Comparison of ENCODE assay signal across 1 cellular context in genomic region chr19:34731019-34731829, GRCh38.
TF ChIP-seq lines count a peak whose summit lies in the region.

No MANE protein-coding gene starts in this region.

TF ChIP-seq in K562, 482 proteins besides CTCF, POLR2A, EP300 and RAD21 (continued from another document):
- TF ChIP-seq SMARCA4 (IDR thresholded peaks at IDR 0.05) (peak; percentile 72), POLR2G (IDR thresholded peaks at IDR 0.05; ENCODE audit: low read depth, low read length) (peak; percentile 7; the same call in 1 of the 2 replicates), MNT (conservative IDR thresholded peaks at IDR 0.05) (peak; percentile 20 to 66; a peak in 2 of 4 replicates), SP1 (CRISPR knock-in tag; IDR thresholded peaks at IDR 0.05) (no peak), ZNF592 (IDR thresholded peaks at IDR 0.05) (peak; percentile 61; the same call in 1 of the 2 replicates), HEY1 (CRISPR knock-in tag; IDR thresholded peaks at IDR 0.05; ENCODE audit: borderline replicate concordance) (no peak), ZBTB7A (IDR thresholded peaks at IDR 0.05; ENCODE audit: borderline replicate concordance, control insufficient read depth, low read depth, low read length) (0 out of 2 replicates have a peak, but pooled peaks have one; percentile 23), ZNF511 (CRISPR knock-in tag; IDR thresholded peaks at IDR 0.05) (0 out of 2 replicates have a peak, but pooled peaks have one; percentile 40), EWSR1 (IDR thresholded peaks at IDR 0.05; ENCODE audit: borderline replicate concordance, low read depth, partially characterized antibody) (no peak), E2F6 (IDR thresholded peaks at IDR 0.05; ENCODE audit: borderline replicate concordance in 1 of 2, extremely low read depth in 1 of 2, insufficient read depth in 1 of 2, insufficient read length in 1 of 2, low read depth in 1 of 2, low read length in 1 of 2, poor library complexity in 1 of 2, severe bottlenecking in 1 of 2) (peak in 1 of 2 experiments; percentile 8), SMAD4 (CRISPR knock-in tag; conservative IDR thresholded peaks at IDR 0.05) (no peak), HDGF (IDR thresholded peaks at IDR 0.05) (0 out of 2 replicates have a peak, but pooled peaks have one; percentile 65), ESRRA (IDR thresholded peaks at IDR 0.05; ENCODE audit: borderline replicate concordance, low read depth) (0 out of 2 replicates have a peak, but pooled peaks have one; percentile 10), ZNF217 (CRISPR knock-in tag; IDR thresholded peaks at IDR 0.05) (no peak), ETS1 (conservative IDR thresholded peaks at IDR 0.05; ENCODE audit: control insufficient read depth, low read depth, low read length) (0 out of 2 replicates have a peak, but pooled peaks have one; percentile 25), ZNF143 (CRISPR knock-in tag; IDR thresholded peaks at IDR 0.05) (no peak), NCOA1 (IDR thresholded peaks at IDR 0.05; ENCODE audit: low read depth) (0 out of 2 replicates have a peak, but pooled peaks have one; percentile 32), ZNF316 (IDR thresholded peaks at IDR 0.05) (peak; percentile 98), MGA (IDR thresholded peaks at IDR 0.05) (peak; percentile 35; the same call in 1 of the 2 replicates)
TF ChIP-seq in K562: peak in this region for 33.
